Comparison of ENCODE assay signal across 14 cellular contexts in genomic region chr1:171754381-171754705, GRCh38. TPM values are rescaled to one million over a fixed set of nuclear protein-coding genes. Genes with fewer than 3 reads are reported as not detected.
DNase-seq lines count a peak whose midpoint lies in the region; ATAC-seq, FAIRE-seq and TF ChIP-seq lines count a peak whose summit lies in the region.
"Had no signal": no experiment of that assay in that cellular context is flagged by ENCODE, and none has a peak within 500 bp of the region (broad histone marks: within the 10 kb centered on the region; RNA-seq: fewer than 3 reads in every experiment).

No MANE protein-coding gene starts in this region.

- BruUV-seq in K562 (replicated peaks; lab: Mats Ljungman, UMichigan): no TSS peak

- ATAC-seq in K562: peak; percentile 65
- no peak for ATAC-seq in HG03159 (IDR thresholded peaks at IDR 0.05; ENCODE audit: unreplicated experiment)
- no peak for ATAC-seq in HG03520 (IDR thresholded peaks at IDR 0.05; ENCODE audit: unreplicated experiment)
- ATAC-seq in HG03439 (IDR thresholded peaks at IDR 0.05; ENCODE audit: unreplicated experiment): no peak
- ATAC-seq: gastrocnemius medialis had no signal

- 0 out of 2 replicates have a peak, but pooled peaks cover 4% of the 10 kb centered on the region for H3K9me3 ChIP-seq in K562 (replicated peaks; ENCODE audit: control insufficient read depth, insufficient read depth, low read depth, low read length)
- H3K9me3 ChIP-seq: gastrocnemius medialis, Peyer's patch had no signal

- TF ChIP-seq EP300 in K562 (IDR thresholded peaks at IDR 0.05; ENCODE audit: low read length): no peak

- TF ChIP-seq POLR2A in K562 (conservative IDR thresholded peaks at IDR 0.05): no peak

- peak overlapping the region in 1 of 2 experiments; percentile 70; a peak in 1 of 4 replicates for H3K9ac ChIP-seq in K562 (ENCODE audit: insufficient read depth in 1 of 2, low read depth in 2 of 2, low read length in 2 of 2)

- H2AFZ ChIP-seq in ACC112 (ENCODE audit: low read length, unreplicated experiment): peak overlapping the region; percentile 32
- peak overlapping the region; percentile 87 for H2AFZ ChIP-seq in K562 (ENCODE audit: low read depth, low read length)

- WGBS in K562 (ENCODE audit: insufficient coverage, low coverage, missing lambda C conversion rate): 43% methylated on average over 4 of the region's 4 CpGs

- H3K27ac ChIP-seq in ACC112 (ENCODE audit: low read depth, low read length) (no peak overlapping the region), K562 (ENCODE audit: extremely low read depth, low read depth, low read length) (peak overlapping the region; percentile 20; the same call in 1 of the 3 replicates)
- H3K27ac ChIP-seq: gastrocnemius medialis, Peyer's patch had no signal

- FAIRE-seq in K562 (lab: Jason Lieb, UNC): peak; percentile 57
- FAIRE-seq: G401.6 had no signal

- H3K4me1 ChIP-seq in ACC112 (ENCODE audit: control insufficient read depth, insufficient read depth, low read length, unreplicated experiment) (peaks cover 3% of the 10 kb centered on the region), K562 (replicated peaks in 1 of 2; ENCODE audit: control insufficient read depth in 2 of 2, insufficient read depth in 2 of 2, low read length in 2 of 2) (peaks cover 16 to 25% of the 10 kb centered on the region in 2 experiments)
- H3K4me1 ChIP-seq: gastrocnemius medialis, Peyer's patch had no signal

- no peak overlapping the region for H3K4me3 ChIP-seq in ACC112 (ENCODE audit: low read depth, low read length)
- no peak overlapping the region for H3K4me3 ChIP-seq in K562
- H3K4me3 ChIP-seq: gastrocnemius medialis, lung, Peyer's patch had no signal

- H3K4me2 ChIP-seq in K562 (ENCODE audit: insufficient read depth, low read length): peak overlapping the region; percentile 19; the same call in 1 of the 2 replicates

- TF ChIP-seq CTCF in K562 (IDR thresholded peaks at IDR 0.05 in 2 of 3, conservative IDR thresholded peaks at IDR 0.05 in 1 of 3; ENCODE audit: insufficient read depth in 2 of 3, low read depth in 1 of 3, low read length in 3 of 3): no peak

- H4K20me1 ChIP-seq in K562 (replicated peaks; ENCODE audit: control insufficient read depth, insufficient read depth, low read length): no peaks in the 10 kb centered on the region

- no peak for TF ChIP-seq RAD21 in K562 (CRISPR knock-in tag; conservative IDR thresholded peaks at IDR 0.05 in 1 of 2, IDR thresholded peaks at IDR 0.05 in 1 of 2)

- H3K36me3 ChIP-seq in ACC112 (ENCODE audit: insufficient read depth, low read length) (no peaks in the 10 kb centered on the region), K562 (ENCODE audit: control insufficient read depth, insufficient read depth, low read length) (no peaks in the 10 kb centered on the region)
- H3K36me3 ChIP-seq: gastrocnemius medialis, Peyer's patch had no signal

- H3K79me2 ChIP-seq in ACC112 (ENCODE audit: control insufficient read depth, insufficient read depth, low read length, unreplicated experiment) (no peaks in the 10 kb centered on the region), K562 (ENCODE audit: control insufficient read depth, insufficient read depth, low read length) (no peaks in the 10 kb centered on the region)

- DNase-seq in HT1080 (ENCODE audit: low read depth) (peak; percentile 37), K562 (ENCODE audit: extremely low read depth in 1 of 4, low spot score in 3 of 4) (peak in 2 of 4 experiments; percentile 50 to 56), hepatic stellate cell (ENCODE audit: low spot score) (peak; percentile 49)
- DNase-seq in activated naive CD4-positive, alpha-beta T cell treated with anti-CD3 and anti-CD28 coated beads, Interleukin-2, amount 50 U/mL, for 16 hours: no peak
- DNase-seq: central memory CD4-positive, alpha-beta T cell; gastrocnemius medialis; Peyer's patch; posterior cingulate gyrus had no signal

- no peaks in the 10 kb centered on the region for H3K9me1 ChIP-seq in K562 (ENCODE audit: control insufficient read depth, insufficient read depth, low read length)

- POLR2A ChIA-PET in K562 (lab: Yijun Ruan, JAX): interaction anchor here (0.7 to 3.8 kb wide), 6 partner anchors 10 to 1628 kb away, joined by 3 to 24 read pairs (median 4); partner anchors contain the start of genes METTL13 and VAMP4

- H3K27me3 ChIP-seq in ACC112 (ENCODE audit: insufficient read depth, low read length): no peaks in the 10 kb centered on the region
- no peaks in the 10 kb centered on the region for H3K27me3 ChIP-seq in K562 (ENCODE audit: control insufficient read depth in 2 of 2, insufficient read depth in 2 of 2, low read length in 2 of 2)
- H3K27me3 ChIP-seq: gastrocnemius medialis, Peyer's patch had no signal

- CTCF ChIA-PET in K562 (lab: Yijun Ruan, JAX; ENCODE audit: low intra/inter-chr PET ratio): no interaction called here

- intact Hi-C loops in K562 (cut with micrococcal nuclease): no loop called here

- in situ Hi-C loops in K562 (cut with MboI): no loop called here

TF ChIP-seq in K562, 482 proteins besides CTCF, POLR2A, EP300 and RAD21 (continues in another document):
- TF ChIP-seq DACH1 (IDR thresholded peaks at IDR 0.05; ENCODE audit: partially characterized antibody) (peak; percentile 83), CREB3 (tag; conservative IDR thresholded peaks at IDR 0.05; ENCODE audit: low read depth) (no peak), MEF2A (IDR thresholded peaks at IDR 0.05; ENCODE audit: control insufficient read depth, low read depth, low read length) (no peak), BHLHE40 (IDR thresholded peaks at IDR 0.05; ENCODE audit: low read length) (peak; percentile 95), SRF (CRISPR knock-in tag; IDR thresholded peaks at IDR 0.05) (no peak), KDM1A (IDR thresholded peaks at IDR 0.05) (peak in 1 of 2 experiments; percentile 28; a peak in 1 of 4 replicates), CBFA2T3 (IDR thresholded peaks at IDR 0.05) (peak; percentile 52)
- TF ChIP-seq, protein P1, sequence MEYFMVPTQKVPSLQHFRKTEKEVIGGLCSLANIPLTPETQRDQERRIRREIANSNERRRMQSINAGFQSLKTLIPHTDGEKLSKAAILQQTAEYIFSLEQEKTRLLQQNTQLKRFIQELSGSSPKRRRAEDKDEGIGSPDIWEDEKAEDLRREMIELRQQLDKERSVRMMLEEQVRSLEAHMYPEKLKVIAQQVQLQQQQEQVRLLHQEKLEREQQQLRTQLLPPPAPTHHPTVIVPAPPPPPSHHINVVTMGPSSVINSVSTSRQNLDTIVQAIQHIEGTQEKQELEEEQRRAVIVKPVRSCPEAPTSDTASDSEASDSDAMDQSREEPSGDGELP (CRISPR knock-in tag; IDR thresholded peaks at IDR 0.05; ENCODE audit: borderline replicate concordance): peak; percentile 75

RNA-seq across cellular contexts. Expression of gene VAMP4, which starts 12.5 kb away (rescaled TPM):
- total RNA-seq in HT1080 (2014; rRNA removed; shearing (Covaris generic)): 2.0 and 5.6 TPM in 2 replicates
- 8.9 and 9.3 TPM in 2 replicates for polyA plus RNA-seq in HT1080 (2015; cell fraction: cytosol; rRNA removed)
- polyA plus RNA-seq in HT1080 (2015; cell fraction: nucleus; rRNA removed): 10.3 and 13.1 TPM in 2 replicates
- total RNA-seq in K562 (2011; cell fraction: chromatin; rRNA removed; ENCODE audit: low replicate concordance): 3.1 and 14.9 TPM in 2 replicates
- total RNA-seq in K562 (2011; cell fraction: nucleolus; rRNA removed): 2.2 and 2.4 TPM in 2 replicates
- total RNA-seq in K562 (2011; cell fraction: nucleoplasm; rRNA removed): 6.6 and 16.6 TPM in 2 replicates
- total RNA-seq in K562 (2014; rRNA removed) (5.1 and 6.5 TPM in 2 replicates), K562 (2014; rRNA removed; fragmentation: Illumina TruSeq; extraction: Trizol) (12.3 and 14.7 TPM in 2 replicates), K562 (2015; rRNA removed; fragmentation: Illumina TruSeq; extraction: Trizol) (10.0 and 11.1 TPM in 2 replicates), K562 (2021) (12.3 and 13.7 TPM in 2 replicates)
- polyA plus RNA-seq in K562 (2011; rRNA removed) (12.5 and 21.4 TPM in 2 replicates), K562 (2014; fragmentation: Illumina TruSeq; extraction: Trizol) (12.4 and 14.0 TPM in 2 replicates), K562 (2014; fragmentation: Nextera tagmentation; extraction: Ambion mirVana) (1 to 10 TPM; 3.3 to 4.1 TPM), K562 (2014; rRNA removed) (11.4 and 11.9 TPM in 2 replicates)
- polyA plus RNA-seq in K562 (2011; cell fraction: cytosol; rRNA removed): 2.5 and 4.6 TPM in 2 replicates
- polyA plus RNA-seq in K562 (2011; cell fraction: nucleus; rRNA removed): 10.3 and 12.6 TPM in 2 replicates
- polyA plus RNA-seq in K562 (2012): 12.7 and 15.1 TPM in 2 replicates
- polyA minus RNA-seq in K562 (2011; rRNA and poly(A)+ RNA removed): 11.1 and 11.3 TPM in 2 replicates
- 7.7 and 8.4 TPM in 2 replicates for polyA minus RNA-seq in K562 (2011; cell fraction: cytosol; rRNA and poly(A)+ RNA removed)
- 4.6 and 7.4 TPM in 2 replicates for polyA minus RNA-seq in K562 (2011; cell fraction: nucleus; rRNA and poly(A)+ RNA removed)

RNA-seq across cellular contexts. Expression of gene METTL13, which starts 27.1 kb away (rescaled TPM):
- total RNA-seq in HT1080 (2014; rRNA removed; shearing (Covaris generic)): 64.8 and 87.6 TPM in 2 replicates
- polyA plus RNA-seq in HT1080 (2015; cell fraction: cytosol; rRNA removed): 43.2 and 47.7 TPM in 2 replicates
- polyA plus RNA-seq in HT1080 (2015; cell fraction: nucleus; rRNA removed): 56.2 and 67.7 TPM in 2 replicates
- 47.4 and 58.7 TPM in 2 replicates for total RNA-seq in K562 (2011; cell fraction: chromatin; rRNA removed; ENCODE audit: low replicate concordance)
- 46.6 and 59.0 TPM in 2 replicates for total RNA-seq in K562 (2011; cell fraction: nucleolus; rRNA removed)
- total RNA-seq in K562 (2011; cell fraction: nucleoplasm; rRNA removed): 42.7 and 43.7 TPM in 2 replicates
- total RNA-seq in K562 (2014; rRNA removed): 49.3 and 65.1 TPM in 2 replicates
- 46.2 and 51.9 TPM in 2 replicates for total RNA-seq in K562 (2014; rRNA removed; fragmentation: Illumina TruSeq; extraction: Trizol)
- total RNA-seq in K562 (2015; rRNA removed; fragmentation: Illumina TruSeq; extraction: Trizol): 50.5 and 54.9 TPM in 2 replicates
- total RNA-seq in K562 (2021): 54.9 and 62.0 TPM in 2 replicates
- 53.5 and 70.9 TPM in 2 replicates for polyA plus RNA-seq in K562 (2011; rRNA removed)
- 49.3 and 54.9 TPM in 2 replicates for polyA plus RNA-seq in K562 (2011; cell fraction: cytosol; rRNA removed)
- polyA plus RNA-seq in K562 (2011; cell fraction: nucleus; rRNA removed): 39.0 and 45.5 TPM in 2 replicates
- polyA plus RNA-seq in K562 (2012): 35.2 and 62.5 TPM in 2 replicates
- 61.3 and 78.9 TPM in 2 replicates for polyA plus RNA-seq in K562 (2014; fragmentation: Illumina TruSeq; extraction: Trizol)
- 10 to 100 TPM; 18.9 to 23.4 TPM for polyA plus RNA-seq in K562 (2014; fragmentation: Nextera tagmentation; extraction: Ambion mirVana)
- 55.2 and 59.7 TPM in 2 replicates for polyA plus RNA-seq in K562 (2014; rRNA removed)
- 75.6 and 111 TPM in 2 replicates for polyA minus RNA-seq in K562 (2011; rRNA and poly(A)+ RNA removed)
- polyA minus RNA-seq in K562 (2011; cell fraction: cytosol; rRNA and poly(A)+ RNA removed): 36.8 and 46.1 TPM in 2 replicates
- polyA minus RNA-seq in K562 (2011; cell fraction: nucleus; rRNA and poly(A)+ RNA removed): 26.3 and 31.2 TPM in 2 replicates
